ENCODE assay signal across 11 cellular contexts in genomic region chr4:93731448-93731847, GRCh38.
DNase-seq lines count a peak whose midpoint lies in the region; ATAC-seq and TF ChIP-seq lines count a peak whose summit lies in the region.
"Had no signal": no experiment of that assay in that cellular context is flagged by ENCODE, and none has a peak within 500 bp of the region (broad histone marks: within the 10 kb centered on the region; RNA-seq: fewer than 3 reads in every experiment).

No MANE protein-coding gene starts in this region.

- 74% methylated on average over 1 of the region's 1 CpG for WGBS in prostate gland

- peak; percentile 1 for DNase-seq in EL
- DNase-seq in SW480 (ENCODE audit: low spot score) = peak; percentile 1
- DNase-seq in left kidney (ENCODE audit: low read depth, low spot score) = peak; percentile 26
- no peak for DNase-seq in prostate gland (ENCODE audit: low spot score)
- no peak for DNase-seq in ecto neural progenitor cell (ENCODE audit: low spot score)
- no peak for DNase-seq in stimulated activated naive CD4-positive, alpha-beta T cell treated with Interleukin-2 at 50 U/mL for 16 hours (lab: John Stamatoyannopoulos, UW)
- DNase-seq: activated T-cell treated with anti-CD3 and anti-CD28 coated beads for 4 hours; NCI-H1417; stimulated activated CD4-positive, alpha-beta T cell treated with anti-CD3 and anti-CD28 coated beads, Interleukin-4, amount 100 ng/mL, for 24 hours had no signal

- no peak overlapping the region for H3K4me3 ChIP-seq in prostate gland

- H3K4me1 ChIP-seq in prostate gland (replicated peaks) = no peaks in the 10 kb centered on the region

- no peak for TF ChIP-seq CTCF in prostate gland (IDR thresholded peaks at IDR 0.05)

- no peak for TF ChIP-seq POLR2A in prostate gland (IDR thresholded peaks at IDR 0.05)

- H3K27ac ChIP-seq in prostate gland = no peak overlapping the region

- peak; percentile 66 for ATAC-seq in HG02588 (IDR thresholded peaks at IDR 0.05; ENCODE audit: unreplicated experiment)
- no peak for ATAC-seq in HG03045 (IDR thresholded peaks at IDR 0.05; ENCODE audit: unreplicated experiment)

- H3K27me3 ChIP-seq in prostate gland (replicated peaks; ENCODE audit: insufficient read depth) = no peaks in the 10 kb centered on the region

- no peaks in the 10 kb centered on the region for H3K9me3 ChIP-seq in prostate gland

- H3K36me3 ChIP-seq in prostate gland = no peaks in the 10 kb centered on the region

- intact Hi-C loops in prostate gland (cut with DNase I) = no loop called here

Comparison
In these comparisons a context has a peak if more than half of its experiments do, and no peak if none do; other contexts are left out.
1. DNase-seq: peak in EL (single experiment), SW480 (single experiment) and left kidney (single experiment); none in prostate gland (single experiment), ecto neural progenitor cell (single experiment) and stimulated activated naive CD4-positive, alpha-beta T cell treated with Interleukin-2 at 50 U/mL for 16 hours (single experiment).